Comparison of ENCODE assay signal across 8 cellular contexts in genomic region chr7:129502708-129503685, GRCh38. TPM values are rescaled to one million over a fixed set of nuclear protein-coding genes. Genes with fewer than 3 reads are reported as not detected.
DNase-seq lines count a peak whose midpoint lies in the region; ATAC-seq and TF ChIP-seq lines count a peak whose summit lies in the region.

No MANE protein-coding gene starts in this region.

- H3K36me3 Mint-ChIP-seq in activated CD4-positive, alpha-beta T cell treated with anti-CD3 and anti-CD28 coated beads, Interleukin-2, amount 10 ng/mL, durations not matched to agents 7 days and 5 days (ENCODE audit: low read depth): no peaks in the 10 kb centered on the region

- H3K9me3 ChIP-seq in neuron (ENCODE audit: low read length): no peaks in the 10 kb centered on the region

- H3K9me3 Mint-ChIP-seq in activated CD4-positive, alpha-beta T cell treated with anti-CD3 and anti-CD28 coated beads, Interleukin-2, amount 10 ng/mL, durations not matched to agents 7 days and 5 days: no peaks in the 10 kb centered on the region

- no peak for TF ChIP-seq CTCF in epithelial cell of proximal tubule (conservative IDR thresholded peaks at IDR 0.05; ENCODE audit: low read depth, low read length)

- peaks cover 24% of the 10 kb centered on the region for H3K4me1 Mint-ChIP-seq in activated CD4-positive, alpha-beta T cell treated with anti-CD3 and anti-CD28 coated beads, Interleukin-2, amount 10 ng/mL, durations not matched to agents 7 days and 5 days

- H3K4me3 ChIP-seq in epithelial cell of proximal tubule (ENCODE audit: low read depth, low read length): peak overlapping the region; percentile 59
- peak overlapping the region; percentile 85 for H3K4me3 ChIP-seq in neuron (ENCODE audit: low read length)

- no peak for DNase-seq in activated CD4-positive, alpha-beta T cell treated with anti-CD3 and anti-CD28 coated beads, Interleukin-2, amount 10 ng/mL, durations not matched to agents 7 days and 5 days
- DNase-seq in epithelial cell of proximal tubule (ENCODE audit: low read depth): no peak
- DNase-seq in hippocampal formation (lab: John Stamatoyannopoulos, UW): no peak
- DNase-seq in H4 (ENCODE audit: low spot score): no peak
- DNase-seq in NCI-H446 treated with DMSO at 0.1 percent for 48 hours (lab: John Stamatoyannopoulos, UW): no peak

- ATAC-seq in GM18858 (IDR thresholded peaks at IDR 0.05; ENCODE audit: unreplicated experiment) (peak; percentile 11), HG03135 (IDR thresholded peaks at IDR 0.05; ENCODE audit: unreplicated experiment) (peak; percentile 25)

- peak overlapping the region; percentile 75 for H3K4me3 Mint-ChIP-seq in activated CD4-positive, alpha-beta T cell treated with anti-CD3 and anti-CD28 coated beads, Interleukin-2, amount 10 ng/mL, durations not matched to agents 7 days and 5 days

- no peaks in the 10 kb centered on the region for H3K27me3 Mint-ChIP-seq in activated CD4-positive, alpha-beta T cell treated with anti-CD3 and anti-CD28 coated beads, Interleukin-2, amount 10 ng/mL, durations not matched to agents 7 days and 5 days

- no peaks in the 10 kb centered on the region for H3K36me3 ChIP-seq in neuron (ENCODE audit: insufficient read depth, low read length)

- POLR2A ChIA-PET in activated CD4-positive, alpha-beta T cell treated with anti-CD3 and anti-CD28 coated beads, Interleukin-2, amount 10 ng/mL, durations not matched to agents 7 days and 5 days (lab: Charles Lee): interaction anchor here (1.0 kb wide), 1 partner anchor 15 kb away, joined by 3 read pairs; no protein-coding TSS in a partner anchor

- H3K4me1 ChIP-seq in neuron (ENCODE audit: insufficient read depth, low read length): peaks cover 13% of the 10 kb centered on the region

- CTCF ChIA-PET in activated CD4-positive, alpha-beta T cell treated with anti-CD3 and anti-CD28 coated beads, Interleukin-2, amount 10 ng/mL, durations not matched to agents 7 days and 5 days (lab: Charles Lee): no interaction called here

- H3K27ac Mint-ChIP-seq in activated CD4-positive, alpha-beta T cell treated with anti-CD3 and anti-CD28 coated beads, Interleukin-2, amount 10 ng/mL, durations not matched to agents 7 days and 5 days: peak overlapping the region; percentile 0

- peak overlapping the region; percentile 98 for H2AFZ ChIP-seq in neuron (ENCODE audit: low read depth, low read length)

- peaks cover 3% of the 10 kb centered on the region for H3K27me3 ChIP-seq in neuron (ENCODE audit: insufficient read depth, low read length)

RNA-seq across cellular contexts. Expression of gene SMKR1, which starts 0.7 kb away (rescaled TPM):
- total RNA-seq in activated CD4-positive, alpha-beta T cell treated with anti-CD3 and anti-CD28 coated beads, Interleukin-2, amount 10 ng/mL, durations not matched to agents 7 days and 5 days: 1 to 10 TPM; 1.7 to 2.2 TPM
- 0.94 TPM in 1 of 2 replicates, not detected in the other for total RNA-seq in epithelial cell of proximal tubule
- total RNA-seq in H4 (2014; rRNA removed; shearing (Covaris generic)): 0.25 and 1.0 TPM in 2 replicates
